8 cellular contexts compared by ENCODE assay signal in the genomic region with DNA sequence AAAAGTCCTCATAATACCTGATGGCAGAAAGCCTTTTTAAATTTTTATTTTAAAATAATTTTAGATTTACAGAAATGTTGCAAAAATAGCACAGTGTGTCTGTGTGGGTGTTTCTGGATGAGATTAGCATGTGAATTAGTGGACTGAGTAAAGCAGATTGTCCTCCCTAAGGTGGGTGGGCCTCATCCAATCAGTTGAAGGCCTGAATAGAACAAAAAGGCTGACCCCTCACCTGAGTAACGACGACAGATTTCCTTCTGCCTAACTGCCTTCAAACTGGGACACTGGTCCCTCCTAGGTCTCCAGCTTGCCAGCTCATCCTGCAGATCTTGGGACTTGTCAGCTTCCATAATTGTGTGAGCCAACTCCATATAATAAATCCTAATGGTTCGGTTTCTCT. TPM values are rescaled to one million over a fixed set of nuclear protein-coding genes. Genes with fewer than 3 reads are reported as not detected.
"Had no signal": no experiment of that assay in that cellular context is flagged by ENCODE, and none has a peak within 500 bp of the region (broad histone marks: within the 10 kb centered on the region; RNA-seq: fewer than 3 reads in every experiment).

No MANE protein-coding gene starts in this region.

- ATAC-seq: GM12878 had no signal

- FAIRE-seq: G401.6, GM12878, GM12891, GM12892, GM18507, GM19239 had no signal

- DNase-seq: GDM1, GF-D8 had no signal

- H3K4me3 ChIP-seq: GM12878 had no signal

RNA-seq across cellular contexts. Expression of a gene that starts 54.2 kb away (rescaled TPM):
- total RNA-seq: GM12878 had no signal
- polyA plus RNA-seq: GM12878 had no signal
